ENCODE assay signal across 19 cellular contexts in genomic region chr2:109683452-109683851, GRCh38.
"Had no signal": no experiment of that assay in that cellular context is flagged by ENCODE, and none has a peak within 500 bp of the region (broad histone marks: within the 10 kb centered on the region; RNA-seq: fewer than 3 reads in every experiment).

No MANE protein-coding gene starts in this region.

- DNase-seq: cortex of kidney; effector memory CD4-positive, alpha-beta T cell; glutamatergic neuron; left ventricle myocardium superior; mesendoderm; naive thymus-derived CD4-positive, alpha-beta T cell; nephron progenitor cell; posterior cingulate gyrus; stimulated activated CD4-positive, alpha-beta T cell treated with anti-CD3 and anti-CD28 coated beads, Interleukin-4, amount 100 ng/mL, for 1 hour; stimulated activated CD8-positive, alpha-beta memory T cell treated with anti-CD3 and anti-CD28 coated beads, Interleukin-4, amount 100 ng/mL, for 48 hours; stimulated activated naive CD8-positive, alpha-beta T cell treated with anti-CD3 and anti-CD28 coated beads, Interleukin-15, Interleukin-2, amounts not matched to agents 100 U/mL and 50 U/mL, for 24 hours had no signal

- H3K9me3 Mint-ChIP-seq: central memory CD8-positive, alpha-beta T cell; nephron progenitor cell; stimulated activated effector memory CD8-positive, alpha-beta T cell treated with anti-CD3 and anti-CD28 coated beads, Interleukin-12 subunit alpha, Interleukin-12 subunit beta, amount 100 ng/mL, for 72 hours had no signal

- H3K4me3 Mint-ChIP-seq: central memory CD8-positive, alpha-beta T cell; naive thymus-derived CD4-positive, alpha-beta T cell; nephron progenitor cell; stimulated activated effector memory CD8-positive, alpha-beta T cell treated with anti-CD3 and anti-CD28 coated beads, Interleukin-12 subunit alpha, Interleukin-12 subunit beta, amount 100 ng/mL, for 72 hours had no signal

- H3K27me3 ChIP-seq: esophagus muscularis mucosa, gastroesophageal sphincter, right atrium auricular region, suprapubic skin, tibial nerve had no signal

- H3K36me3 Mint-ChIP-seq: naive thymus-derived CD4-positive, alpha-beta T cell; stimulated activated effector memory CD8-positive, alpha-beta T cell treated with anti-CD3 and anti-CD28 coated beads, Interleukin-12 subunit alpha, Interleukin-12 subunit beta, amount 100 ng/mL, for 72 hours had no signal

- H3K27ac ChIP-seq: epithelial cell of prostate, esophagus muscularis mucosa, gastroesophageal sphincter, right atrium auricular region, suprapubic skin, tibial nerve had no signal

- ATAC-seq: gastroesophageal sphincter; left ventricle myocardium superior; naive thymus-derived CD4-positive, alpha-beta T cell; stimulated activated effector memory CD8-positive, alpha-beta T cell treated with anti-CD3 and anti-CD28 coated beads, Interleukin-12 subunit alpha, Interleukin-12 subunit beta, amount 100 ng/mL, for 72 hours; stimulated activated naive CD8-positive, alpha-beta T cell treated with anti-CD3 and anti-CD28 coated beads, Interleukin-15, Interleukin-2, amounts not matched to agents 100 U/mL and 50 U/mL, for 24 hours had no signal

- H3K4me1 ChIP-seq: right atrium auricular region had no signal

- H3K4me1 Mint-ChIP-seq: central memory CD8-positive, alpha-beta T cell; naive thymus-derived CD4-positive, alpha-beta T cell; stimulated activated effector memory CD8-positive, alpha-beta T cell treated with anti-CD3 and anti-CD28 coated beads, Interleukin-12 subunit alpha, Interleukin-12 subunit beta, amount 100 ng/mL, for 72 hours had no signal

- H3K4me3 ChIP-seq: esophagus muscularis mucosa, gastroesophageal sphincter, right atrium auricular region, suprapubic skin, tibial nerve had no signal

- H3K27ac Mint-ChIP-seq: naive thymus-derived CD4-positive, alpha-beta T cell; nephron progenitor cell; stimulated activated effector memory CD8-positive, alpha-beta T cell treated with anti-CD3 and anti-CD28 coated beads, Interleukin-12 subunit alpha, Interleukin-12 subunit beta, amount 100 ng/mL, for 72 hours had no signal

- H3K36me3 ChIP-seq: esophagus muscularis mucosa, gastroesophageal sphincter, right atrium auricular region, suprapubic skin, tibial nerve had no signal

- H3K9me3 ChIP-seq: esophagus muscularis mucosa, gastroesophageal sphincter, right atrium auricular region, suprapubic skin, tibial nerve had no signal
